8 cellular contexts compared by ENCODE assay signal in genomic region chr6:160102956-160103824, GRCh38. TPM values are rescaled to one million over a fixed set of nuclear protein-coding genes. Genes with fewer than 3 reads are reported as not detected.
DNase-seq lines count a peak whose midpoint lies in the region; ATAC-seq and TF ChIP-seq lines count a peak whose summit lies in the region.

No MANE protein-coding gene starts in this region.

- H3K4me2 ChIP-seq in neuronal stem cell (ENCODE audit: insufficient read depth, low read length, poor library complexity, severe bottlenecking) = no peak overlapping the region

- no peak overlapping the region for H2AFZ ChIP-seq in neuronal stem cell (ENCODE audit: low read length)

- no peak overlapping the region for H2BK15ac ChIP-seq in neuronal stem cell (ENCODE audit: low read length)

- H4K91ac ChIP-seq in neuronal stem cell (ENCODE audit: low read depth, low read length, poor library complexity) = no peak overlapping the region

- H3K23ac ChIP-seq in neuronal stem cell (ENCODE audit: low read depth, low read length, poor library complexity) = no peak overlapping the region

- no peak overlapping the region for H2BK5ac ChIP-seq in neuronal stem cell (ENCODE audit: low read length)

- H3K4ac ChIP-seq in neuronal stem cell (ENCODE audit: low read length) = no peak overlapping the region

- DNase-seq in AG08395 (ENCODE audit: low spot score) = peak; percentile 40
- peak; percentile 53 for DNase-seq in GM12865 (ENCODE audit: low read depth)
- peak; percentile 1 for DNase-seq in NCI-H774 (lab: John Stamatoyannopoulos, UW)
- no peak for DNase-seq in chondrocyte (ENCODE audit: low spot score)
- DNase-seq in neuronal stem cell (ENCODE audit: low spot score) = peak; percentile 8
- no peak for DNase-seq in occipital lobe (lab: John Stamatoyannopoulos, UW)

- no peak overlapping the region for H2BK12ac ChIP-seq in neuronal stem cell (ENCODE audit: low read length)

- H3K9ac ChIP-seq in neuronal stem cell (ENCODE audit: low read depth, low read length, poor library complexity) = no peak overlapping the region

- H3K9me3 Mint-ChIP-seq in chondrocyte (ENCODE audit: low read depth) = no peaks in the 10 kb centered on the region

- no peaks in the 10 kb centered on the region for H3K4me1 ChIP-seq in neuronal stem cell (ENCODE audit: control insufficient read depth in 2 of 2, insufficient read depth in 1 of 2, low read depth in 1 of 2, low read length in 2 of 2)

- peak overlapping the region; percentile 86 for H3K27ac Mint-ChIP-seq in chondrocyte (ENCODE audit: unreplicated experiment)

- peaks cover 0 to 2% of the 10 kb centered on the region in 2 donors for H3K9me3 ChIP-seq in neuronal stem cell (replicated peaks in 1 of 2; ENCODE audit: control insufficient read depth in 2 of 2, insufficient read depth in 1 of 2, low read depth in 1 of 2, low read length in 2 of 2)

- peaks cover 39% of the 10 kb centered on the region for H3K36me3 Mint-ChIP-seq in chondrocyte (ENCODE audit: low read depth)

- WGBS in neuronal stem cell (ENCODE audit: extremely low coverage in 2 of 2, insufficient read length in 2 of 2, insufficient replicate concordance in 1 of 2), 2 donors = no CpG with 5 or more reads among the region's 14 CpGs

- no peak overlapping the region for H4K8ac ChIP-seq in neuronal stem cell (ENCODE audit: low read depth, low read length)

- no peak overlapping the region for H2AK5ac ChIP-seq in neuronal stem cell (ENCODE audit: low read depth, low read length)

- H2BK120ac ChIP-seq in neuronal stem cell (ENCODE audit: low read depth, low read length) = no peak overlapping the region

- H3K4me3 ChIP-seq in GM12865 (ENCODE audit: low read depth, low read length) = no peak overlapping the region
- no peak overlapping the region for H3K4me3 ChIP-seq in neuronal stem cell (ENCODE audit: low read length in 2 of 2)

- no peak overlapping the region for H3K4me3 Mint-ChIP-seq in chondrocyte (ENCODE audit: unreplicated experiment)

- ATAC-seq in HG03521 (IDR thresholded peaks at IDR 0.05; ENCODE audit: unreplicated experiment) = no peak
- ATAC-seq in GM21528 (IDR thresholded peaks at IDR 0.05; ENCODE audit: low FRiP score, unreplicated experiment) = no peak

- no peak overlapping the region for H3K18ac ChIP-seq in neuronal stem cell (ENCODE audit: low read length)

- H3K27me3 Mint-ChIP-seq in chondrocyte (ENCODE audit: low read depth) = no peaks in the 10 kb centered on the region

- H3K14ac ChIP-seq in neuronal stem cell (ENCODE audit: low read length) = no peak overlapping the region

- peaks cover 3% of the 10 kb centered on the region for H3K79me1 ChIP-seq in neuronal stem cell (ENCODE audit: low read depth, low read length)

- TF ChIP-seq CTCF in GM12865 (IDR thresholded peaks at IDR 0.05; ENCODE audit: insufficient read depth, low read depth, low read length, missing control alignments) (peak; percentile 28), chondrocyte (IDR thresholded peaks at IDR 0.05) (peak; percentile 73)

- peaks cover 27% of the 10 kb centered on the region for H3K4me1 Mint-ChIP-seq in chondrocyte (ENCODE audit: low read depth)

- no peak overlapping the region for H3K27ac ChIP-seq in neuronal stem cell (replicated peaks; ENCODE audit: low read length)

- peaks cover 17 to 96% of the 10 kb centered on the region in 2 donors for H3K36me3 ChIP-seq in neuronal stem cell (replicated peaks in 1 of 2; ENCODE audit: control insufficient read depth in 2 of 2, insufficient read depth in 2 of 2, low read length in 2 of 2)

- no peaks in the 10 kb centered on the region for H3K27me3 ChIP-seq in neuronal stem cell (ENCODE audit: control insufficient read depth in 3 of 3, insufficient read depth in 3 of 3, low read depth in 1 of 3, low read length in 3 of 3)

RNA-seq across cellular contexts. Expression of gene SLC22A1, which starts 18.4 kb away (rescaled TPM):
- 1.5 to 3.3 TPM (median 2.9 TPM) in 3 replicates for total RNA-seq in chondrocyte
- 0.28 TPM for polyA plus RNA-seq in neuronal stem cell (2013, experiment 1 of 2)
- 0.21 TPM for polyA plus RNA-seq in neuronal stem cell (2013, experiment 2 of 2)
- total RNA-seq in occipital lobe = 1.9 TPM

Comparison
In these comparisons a context has a peak if more than half of its experiments do, and no peak if none do; other contexts are left out.
1. DNase-seq: peak in AG08395 (single experiment), GM12865 (single experiment), NCI-H774 (single experiment) and neuronal stem cell (single experiment); none in chondrocyte (single experiment) and occipital lobe (single experiment).